22 cellular contexts compared by ENCODE assay signal in the genomic region with DNA sequence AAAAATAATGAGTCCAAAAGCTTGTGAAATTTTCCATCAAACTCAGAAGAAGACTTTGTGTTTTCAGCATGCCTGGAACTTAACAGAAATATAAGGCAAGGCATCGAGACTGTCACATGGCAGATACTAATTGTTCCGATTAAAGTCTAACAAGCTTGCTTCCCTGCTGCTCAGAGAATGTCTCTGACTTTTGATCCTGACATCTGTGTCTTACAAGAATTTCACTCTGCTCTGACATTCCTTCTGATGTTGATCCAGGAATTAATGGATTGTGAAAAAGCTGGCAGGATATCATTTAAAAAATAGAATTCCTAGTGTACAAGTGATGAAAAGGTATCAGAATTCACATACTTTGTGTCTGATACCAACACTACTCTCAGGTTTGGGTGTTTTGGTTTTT.
"Had no signal": no experiment of that assay in that cellular context is flagged by ENCODE, and none has a peak within 500 bp of the region (broad histone marks: within the 10 kb centered on the region; RNA-seq: fewer than 3 reads in every experiment).

No MANE protein-coding gene starts in this region.

- H3K27me3 ChIP-seq: ascending aorta, thyroid gland, upper lobe of right lung had no signal

- H3K9me3 ChIP-seq: ascending aorta, SK-N-SH, thyroid gland, upper lobe of right lung had no signal

- H3K27me3 Mint-ChIP-seq: activated CD4-positive, alpha-beta T cell treated with anti-CD3 and anti-CD28 coated beads, Interleukin-2, amount 10 ng/mL, durations not matched to agents 7 days and 5 days had no signal

- H3K9me3 Mint-ChIP-seq: activated CD4-positive, alpha-beta T cell treated with anti-CD3 and anti-CD28 coated beads, Interleukin-2, amount 10 ng/mL, durations not matched to agents 7 days and 5 days; nephron progenitor cell had no signal

- ATAC-seq: activated CD8-positive, alpha-beta T cell treated with anti-CD3 and anti-CD28 coated beads, Interleukin-2, amount 10 ng/mL, durations not matched to agents 7 days and 5 days; activated naive CD4-positive, alpha-beta T cell treated with anti-CD3 and anti-CD28 coated beads, Interleukin-2, amount 50 U/mL, for 72 hours; foreskin keratinocyte; left ventricle myocardium superior; right cardiac atrium; upper lobe of right lung had no signal

- H3K36me3 ChIP-seq: ascending aorta, thyroid gland, upper lobe of right lung had no signal

- H3K27ac Mint-ChIP-seq: activated CD4-positive, alpha-beta T cell treated with anti-CD3 and anti-CD28 coated beads, Interleukin-2, amount 10 ng/mL, durations not matched to agents 7 days and 5 days; activated CD8-positive, alpha-beta T cell treated with anti-CD3 and anti-CD28 coated beads, Interleukin-2, amount 10 ng/mL, durations not matched to agents 7 days and 5 days; activated naive CD4-positive, alpha-beta T cell treated with anti-CD3 and anti-CD28 coated beads, Interleukin-2, amount 50 U/mL, for 72 hours; nephron progenitor cell; stimulated activated naive CD8-positive, alpha-beta T cell treated with anti-CD3 and anti-CD28 coated beads, Interleukin-15, Interleukin-2, amounts not matched to agents 100 ng/mL and 50 ng/mL, for 24 hours had no signal

- H3K4me1 ChIP-seq: ascending aorta, foreskin keratinocyte, upper lobe of right lung had no signal

- H3K9ac ChIP-seq: SK-N-SH had no signal

- DNase-seq: activated CD4-positive, alpha-beta T cell treated with anti-CD3 and anti-CD28 coated beads, Interleukin-2, amount 10 ng/mL, durations not matched to agents 7 days and 5 days; activated CD4-positive, CD25-positive, alpha-beta regulatory T cell treated with anti-CD3 and anti-CD28 coated beads, Interleukin-2, amount 50 U/mL, for 72 hours; activated CD8-positive, alpha-beta T cell treated with anti-CD3 and anti-CD28 coated beads, Interleukin-2, amount 10 ng/mL, durations not matched to agents 7 days and 5 days; activated gamma-delta T cell treated with Interleukin-2 at 50 U/mL for 16 hours; cortex of kidney; erythroblast; foreskin keratinocyte; kidney; left ventricle myocardium superior; nephron progenitor cell; posterior cingulate gyrus; right cardiac atrium; SK-N-SH; stimulated activated CD4-positive, alpha-beta T cell treated with anti-CD3 and anti-CD28 coated beads, Interleukin-4, amount 100 ng/mL, for 4 hours; substantia nigra; thyroid gland; upper lobe of right lung had no signal

- H3K4me3 Mint-ChIP-seq: activated CD4-positive, alpha-beta T cell treated with anti-CD3 and anti-CD28 coated beads, Interleukin-2, amount 10 ng/mL, durations not matched to agents 7 days and 5 days; activated CD8-positive, alpha-beta T cell treated with anti-CD3 and anti-CD28 coated beads, Interleukin-2, amount 10 ng/mL, durations not matched to agents 7 days and 5 days; nephron progenitor cell; stimulated activated naive CD8-positive, alpha-beta T cell treated with anti-CD3 and anti-CD28 coated beads, Interleukin-15, Interleukin-2, amounts not matched to agents 100 ng/mL and 50 ng/mL, for 24 hours had no signal

- FAIRE-seq: bronchial epithelial cell, kidney had no signal

- H3K27ac ChIP-seq: ascending aorta, foreskin keratinocyte, thyroid gland, upper lobe of right lung, VCaP had no signal

- H3K36me3 Mint-ChIP-seq: activated naive CD4-positive, alpha-beta T cell treated with anti-CD3 and anti-CD28 coated beads, Interleukin-2, amount 50 U/mL, for 72 hours had no signal

- H3K4me3 ChIP-seq: ascending aorta, thyroid gland, upper lobe of right lung had no signal

- H3K4me2 ChIP-seq: SK-N-SH had no signal

- H3K4me1 Mint-ChIP-seq: activated CD4-positive, alpha-beta T cell treated with anti-CD3 and anti-CD28 coated beads, Interleukin-2, amount 10 ng/mL, durations not matched to agents 7 days and 5 days; nephron progenitor cell had no signal
